23 cellular contexts compared by ENCODE assay signal in the genomic region with DNA sequence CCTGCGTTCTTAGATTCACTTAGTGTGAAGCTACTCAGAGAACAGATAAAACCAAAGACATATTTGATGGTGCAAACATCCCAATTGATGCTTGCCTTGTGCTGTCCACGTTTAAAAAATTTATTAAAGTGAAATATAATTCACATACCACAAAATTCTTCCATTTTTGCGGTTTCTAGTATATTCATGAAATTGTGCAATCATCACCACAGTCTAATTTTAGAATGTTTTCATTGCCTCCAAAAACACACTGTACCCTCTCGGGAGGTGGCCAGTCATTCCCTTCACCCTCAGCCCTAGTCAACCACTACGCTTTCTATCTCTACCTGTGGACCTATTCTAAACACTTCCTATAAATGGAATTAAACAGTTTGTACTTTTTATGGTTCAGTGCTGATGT.
A peak's percentile ranks its signal among the peaks of the same experiment; 100 is the strongest.
DNase-seq lines count a peak whose midpoint lies in the region; ATAC-seq, FAIRE-seq and TF ChIP-seq lines count a peak whose summit lies in the region.
"Had no signal": no experiment of that assay in that cellular context is flagged by ENCODE, and none has a peak within 500 bp of the region (broad histone marks: within the 10 kb centered on the region; RNA-seq: fewer than 3 reads in every experiment).

No MANE protein-coding gene starts in this region.

- CTCF ChIA-PET in HepG2 (lab: Yijun Ruan, JAX; ENCODE audit: low intra/inter-chr PET ratio, low total read pairs), result no interaction called here

- H3K4me3 ChIP-seq in HepG2 (replicated peaks in 1 of 3; ENCODE audit: insufficient read depth in 1 of 3, low read depth in 2 of 3, low read length in 3 of 3) (no peak overlapping the region), right lobe of liver (no peak overlapping the region), adipocyte (ENCODE audit: low read length) (peak overlapping the region; percentile 19)
- no peak overlapping the region for H3K4me3 ChIP-seq in effector memory CD4-positive, alpha-beta T cell (ENCODE audit: insufficient read depth, low read depth, low read length, poor library complexity, severe bottlenecking)
- H3K4me3 ChIP-seq: SK-N-MC had no signal

- H2AFZ ChIP-seq in HepG2 (ENCODE audit: low read length), result no peak overlapping the region

- H3K79me2 ChIP-seq in HepG2 (ENCODE audit: insufficient read depth, low read length), result no peaks in the 10 kb centered on the region

- H3K4me1 ChIP-seq in HepG2 (ENCODE audit: insufficient read depth, low read length) (no peaks in the 10 kb centered on the region), right lobe of liver (no peaks in the 10 kb centered on the region), adipocyte (ENCODE audit: control insufficient read depth, insufficient read depth, low read length) (no peaks in the 10 kb centered on the region)
- H3K4me1 ChIP-seq in effector memory CD4-positive, alpha-beta T cell (ENCODE audit: control insufficient read depth, insufficient read depth, low read length, poor library complexity, severe bottlenecking), result no peaks in the 10 kb centered on the region

- H3K27ac ChIP-seq in HepG2 (ENCODE audit: extremely low read length, insufficient read depth, low read length), result no peak overlapping the region
- no peak overlapping the region for H3K27ac ChIP-seq in right lobe of liver
- H3K27ac ChIP-seq in effector memory CD4-positive, alpha-beta T cell (ENCODE audit: insufficient read depth, low read length, poor library complexity, severe bottlenecking), result no peak overlapping the region
- H3K27ac ChIP-seq: SK-N-MC had no signal

- H3K9me3 ChIP-seq in HepG2 (ENCODE audit: low read length) (no peaks in the 10 kb centered on the region), right lobe of liver (no peaks in the 10 kb centered on the region), adipocyte (ENCODE audit: control insufficient read depth, low read length) (peaks cover 6% of the 10 kb centered on the region)
- no peaks in the 10 kb centered on the region for H3K9me3 ChIP-seq in effector memory CD4-positive, alpha-beta T cell (ENCODE audit: control insufficient read depth, low read length)

- no peak for FAIRE-seq in HepG2 (lab: Jason Lieb, UNC)
- FAIRE-seq: GM12892, GM18507, RCC 7860 had no signal

- no peak for TF ChIP-seq EP300 in HepG2 (IDR thresholded peaks at IDR 0.05; ENCODE audit: low read depth in 2 of 2, low read length in 2 of 2)
- TF ChIP-seq EP300 in HepG2 (CRISPR knock-in tag; IDR thresholded peaks at IDR 0.05; ENCODE audit: borderline replicate concordance), result no peak

- no peak for TF ChIP-seq POLR2A in HepG2 (IDR thresholded peaks at IDR 0.05; ENCODE audit: insufficient read depth in 1 of 2, low read depth in 2 of 2, low read length in 2 of 2)
- no peak for TF ChIP-seq POLR2A in right lobe of liver (IDR thresholded peaks at IDR 0.05)

- no peak for TF ChIP-seq RAD21 in HepG2 (CRISPR knock-in tag; IDR thresholded peaks at IDR 0.05)

- no TSS peak for BruUV-seq in HepG2 (replicated peaks; lab: Mats Ljungman, UMichigan)

- no peak overlapping the region for H3K4me2 ChIP-seq in HepG2 (ENCODE audit: low read depth, low read length)

- in situ Hi-C loops in HepG2 (cut with HindIII; ENCODE audit: extremely low pct_ligation_motif_present, low pct_unique_long_range_greater_than_20kb), result no loop called here

- 13% methylated on average over 5 of the region's 5 CpGs for WGBS in HepG2 (ENCODE audit: low lambda C conversion rate)
- 55% methylated on average over 5 of the region's 5 CpGs for WGBS in right lobe of liver (ENCODE audit: insufficient coverage, low coverage, low lambda C conversion rate, missing lambda C conversion rate)

- TF ChIP-seq CTCF in HepG2 (CRISPR knock-in tag; IDR thresholded peaks at IDR 0.05) (no peak), right lobe of liver (IDR thresholded peaks at IDR 0.05) (no peak)

- no peaks in the 10 kb centered on the region for H3K36me3 ChIP-seq in HepG2 (replicated peaks in 1 of 2; ENCODE audit: control insufficient read depth in 1 of 2, insufficient read depth in 2 of 2, low read length in 2 of 2)
- no peaks in the 10 kb centered on the region for H3K36me3 ChIP-seq in right lobe of liver
- H3K36me3 ChIP-seq in adipocyte (ENCODE audit: control insufficient read depth, insufficient read depth, low read length, severe bottlenecking), result no peaks in the 10 kb centered on the region
- no peaks in the 10 kb centered on the region for H3K36me3 ChIP-seq in effector memory CD4-positive, alpha-beta T cell (ENCODE audit: control insufficient read depth, insufficient read depth, low read length)

- H4K20me1 ChIP-seq in HepG2 (ENCODE audit: insufficient read depth, low read length), result no peaks in the 10 kb centered on the region

- no peaks in the 10 kb centered on the region for H3K27me3 ChIP-seq in HepG2 (ENCODE audit: control insufficient read depth in 1 of 2, insufficient read depth in 2 of 2, low read length in 2 of 2)
- no peaks in the 10 kb centered on the region for H3K27me3 ChIP-seq in right lobe of liver
- H3K27me3 ChIP-seq in adipocyte (replicated peaks; ENCODE audit: control insufficient read depth, insufficient read depth, low read length), result no peaks in the 10 kb centered on the region
- H3K27me3 ChIP-seq in effector memory CD4-positive, alpha-beta T cell (replicated peaks; ENCODE audit: control insufficient read depth, insufficient read depth, low read length, poor library complexity, severe bottlenecking), result no peaks in the 10 kb centered on the region

- ATAC-seq in HepG2 (no peak), right lobe of liver (no peak), Right ventricle myocardium superior (ENCODE audit: poor library complexity) (no peak)
- ATAC-seq: T-cell had no signal

- intact Hi-C loops in HepG2 (cut with micrococcal nuclease; ENCODE audit: unreplicated experiment), result no loop called here
- intact Hi-C loops in right lobe of liver (cut with DNase I), result no loop called here
- intact Hi-C loops in Right ventricle myocardium superior (cut with DNase I), result no loop called here

- no peak for DNase-seq in HepG2 (ENCODE audit: low spot score)
- DNase-seq in right lobe of liver, result no peak
- DNase-seq in MV-4-11 (lab: John Stamatoyannopoulos, UW), result peak; percentile 74
- DNase-seq in adipocyte (ENCODE audit: low read depth), result peak; percentile 47
- DNase-seq in GF-D8 (lab: John Stamatoyannopoulos, UW), result no peak
- no peak for DNase-seq in effector memory CD4-positive, alpha-beta T cell
- no peak for DNase-seq in activated CD4-positive, alpha-beta T cell treated with anti-CD3 and anti-CD28 coated beads, Interleukin-2, amount 50 U/mL, for 48 hours
- DNase-seq in Right ventricle myocardium superior, result no peak
- DNase-seq: CD4-positive, alpha-beta T cell; DMS153; KG1; NCI-H1105 treated with DMSO at 0.1 percent for 48 hours; NCI-H1694 treated with DMSO at 0.1 percent for 48 hours; NCI-H2107; NCI-H2227 treated with DMSO at 0.1 percent for 48 hours; NCI-H510A treated with DMSO at 0.1 percent for 48 hours; NCI-H774; SHP77; T-cell had no signal

- POLR2A ChIA-PET in HepG2 (lab: Yijun Ruan, JAX), result no interaction called here

- H3K9ac ChIP-seq in HepG2 (ENCODE audit: insufficient read depth, low read depth, low read length) (no peak overlapping the region), adipocyte (ENCODE audit: low read length) (no peak overlapping the region)

TF ChIP-seq in HepG2, 621 proteins besides CTCF, POLR2A, EP300 and RAD21:
- no peak for TF ChIP-seq ZBTB1 (CRISPR knock-in tag; IDR thresholded peaks at IDR 0.05; ENCODE audit: borderline replicate concordance)
- no peak for TF ChIP-seq SCMH1 (CRISPR knock-in tag; IDR thresholded peaks at IDR 0.05; ENCODE audit: borderline replicate concordance)
- TF ChIP-seq, protein P1, sequence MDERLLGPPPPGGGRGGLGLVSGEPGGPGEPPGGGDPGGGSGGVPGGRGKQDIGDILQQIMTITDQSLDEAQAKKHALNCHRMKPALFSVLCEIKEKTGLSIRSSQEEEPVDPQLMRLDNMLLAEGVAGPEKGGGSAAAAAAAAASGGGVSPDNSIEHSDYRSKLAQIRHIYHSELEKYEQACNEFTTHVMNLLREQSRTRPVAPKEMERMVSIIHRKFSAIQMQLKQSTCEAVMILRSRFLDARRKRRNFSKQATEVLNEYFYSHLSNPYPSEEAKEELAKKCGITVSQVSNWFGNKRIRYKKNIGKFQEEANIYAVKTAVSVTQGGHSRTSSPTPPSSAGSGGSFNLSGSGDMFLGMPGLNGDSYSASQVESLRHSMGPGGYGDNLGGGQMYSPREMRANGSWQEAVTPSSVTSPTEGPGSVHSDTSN (CRISPR knock-in tag; IDR thresholded peaks at IDR 0.05), result no peak
- TF ChIP-seq, protein P2, sequence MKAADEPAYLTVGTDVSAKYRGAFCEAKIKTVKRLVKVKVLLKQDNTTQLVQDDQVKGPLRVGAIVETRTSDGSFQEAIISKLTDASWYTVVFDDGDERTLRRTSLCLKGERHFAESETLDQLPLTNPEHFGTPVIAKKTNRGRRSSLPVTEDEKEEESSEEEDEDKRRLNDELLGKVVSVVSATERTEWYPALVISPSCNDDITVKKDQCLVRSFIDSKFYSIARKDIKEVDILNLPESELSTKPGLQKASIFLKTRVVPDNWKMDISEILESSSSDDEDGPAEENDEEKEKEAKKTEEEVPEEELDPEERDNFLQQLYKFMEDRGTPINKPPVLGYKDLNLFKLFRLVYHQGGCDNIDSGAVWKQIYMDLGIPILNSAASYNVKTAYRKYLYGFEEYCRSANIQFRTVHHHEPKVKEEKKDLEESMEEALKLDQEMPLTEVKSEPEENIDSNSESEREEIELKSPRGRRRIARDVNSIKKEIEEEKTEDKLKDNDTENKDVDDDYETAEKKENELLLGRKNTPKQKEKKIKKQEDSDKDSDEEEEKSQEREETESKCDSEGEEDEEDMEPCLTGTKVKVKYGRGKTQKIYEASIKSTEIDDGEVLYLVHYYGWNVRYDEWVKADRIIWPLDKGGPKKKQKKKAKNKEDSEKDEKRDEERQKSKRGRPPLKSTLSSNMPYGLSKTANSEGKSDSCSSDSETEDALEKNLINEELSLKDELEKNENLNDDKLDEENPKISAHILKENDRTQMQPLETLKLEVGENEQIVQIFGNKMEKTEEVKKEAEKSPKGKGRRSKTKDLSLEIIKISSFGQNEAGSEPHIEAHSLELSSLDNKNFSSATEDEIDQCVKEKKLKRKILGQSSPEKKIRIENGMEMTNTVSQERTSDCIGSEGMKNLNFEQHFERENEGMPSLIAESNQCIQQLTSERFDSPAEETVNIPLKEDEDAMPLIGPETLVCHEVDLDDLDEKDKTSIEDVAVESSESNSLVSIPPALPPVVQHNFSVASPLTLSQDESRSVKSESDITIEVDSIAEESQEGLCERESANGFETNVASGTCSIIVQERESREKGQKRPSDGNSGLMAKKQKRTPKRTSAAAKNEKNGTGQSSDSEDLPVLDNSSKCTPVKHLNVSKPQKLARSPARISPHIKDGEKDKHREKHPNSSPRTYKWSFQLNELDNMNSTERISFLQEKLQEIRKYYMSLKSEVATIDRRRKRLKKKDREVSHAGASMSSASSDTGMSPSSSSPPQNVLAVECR (CRISPR knock-in tag; IDR thresholded peaks at IDR 0.05; ENCODE audit: borderline replicate concordance), result no peak
- 0 out of 2 replicates have a peak, but pooled peaks have one; percentile 31 for TF ChIP-seq CEBPB (IDR thresholded peaks at IDR 0.05; ENCODE audit: borderline replicate concordance, low read depth, low read length)

Comparison
In these comparisons a context has a peak if more than half of its experiments do, and no peak if none do; other contexts are left out.
1. DNase-seq: peak in MV-4-11 (single experiment) and adipocyte (single experiment); none in HepG2 (single experiment), right lobe of liver (0 of 3), GF-D8 (single experiment), effector memory CD4-positive, alpha-beta T cell (0 of 3), activated CD4-positive, alpha-beta T cell treated with anti-CD3 and anti-CD28 coated beads, Interleukin-2, amount 50 U/mL, for 48 hours (0 of 2) and Right ventricle myocardium superior (single experiment).